Comparison of ENCODE assay signal across 2 cellular contexts in the genomic region with DNA sequence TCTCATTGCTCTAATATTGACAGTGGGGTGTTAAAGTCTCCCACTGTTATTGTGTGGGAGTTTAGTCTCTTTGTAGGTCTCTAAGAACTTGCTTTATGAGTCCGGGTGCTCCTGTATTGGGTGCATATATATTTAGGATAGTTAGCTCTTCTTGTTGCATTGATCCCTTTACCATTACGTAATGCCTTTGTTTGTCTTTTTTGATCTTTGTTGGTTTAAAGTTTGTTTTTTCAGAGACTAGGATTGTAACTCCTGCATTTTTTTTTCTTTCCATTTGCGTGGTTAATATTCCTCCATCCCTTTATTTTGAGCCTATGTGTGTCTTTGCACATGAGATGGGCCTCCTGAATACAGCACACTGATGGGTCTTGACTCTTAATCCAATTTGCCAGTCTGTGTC.
DNase-seq lines count a peak whose midpoint lies in the region; ATAC-seq, FAIRE-seq and TF ChIP-seq lines count a peak whose summit lies in the region.
"Not testable (repeated sequence)": the region's sequence is repeated elsewhere in the genome, so short reads cannot be mapped to it uniquely, and the experiment has no call there.

No MANE protein-coding gene starts in this region.

- H2AFZ ChIP-seq in HepG2 (ENCODE audit: low read length), result not testable (repeated sequence)

- WGBS in HepG2 (ENCODE audit: low lambda C conversion rate), result 6% methylated on average over 3 of the region's 3 CpGs

- H3K4me3 ChIP-seq in HepG2 (replicated peaks in 1 of 3; ENCODE audit: insufficient read depth in 1 of 3, low read depth in 2 of 3, low read length in 3 of 3); neutrophil (ENCODE audit: low read depth in 1 of 2, low read length in 1 of 2): not testable (repeated sequence)

- not testable (repeated sequence) for FAIRE-seq in HepG2 (lab: Jason Lieb, UNC)

- in situ Hi-C loops in HepG2 (cut with HindIII; ENCODE audit: extremely low pct_ligation_motif_present, low pct_unique_long_range_greater_than_20kb), result not testable (repeated sequence)

- TF ChIP-seq RAD21 in HepG2 (CRISPR knock-in tag; IDR thresholded peaks at IDR 0.05), result not testable (repeated sequence)

- not testable (repeated sequence) for DNase-seq in HepG2 (ENCODE audit: low spot score)

- H3K27me3 ChIP-seq in HepG2 (ENCODE audit: control insufficient read depth in 1 of 2, insufficient read depth in 2 of 2, low read length in 2 of 2); neutrophil: not testable (repeated sequence)

- intact Hi-C loops in HepG2 (cut with micrococcal nuclease; ENCODE audit: unreplicated experiment), result not testable (repeated sequence)

- H3K9ac ChIP-seq in HepG2 (ENCODE audit: insufficient read depth, low read depth, low read length), result not testable (repeated sequence)

- not testable (repeated sequence) for ATAC-seq in HepG2

- TF ChIP-seq EP300 in HepG2 (IDR thresholded peaks at IDR 0.05; ENCODE audit: low read depth in 2 of 2, low read length in 2 of 2); HepG2 (CRISPR knock-in tag; IDR thresholded peaks at IDR 0.05; ENCODE audit: borderline replicate concordance): not testable (repeated sequence)

- not testable (repeated sequence) for H3K36me3 ChIP-seq in HepG2 (replicated peaks in 1 of 2; ENCODE audit: control insufficient read depth in 1 of 2, insufficient read depth in 2 of 2, low read length in 2 of 2); neutrophil

- H3K4me2 ChIP-seq in HepG2 (ENCODE audit: low read depth, low read length), result not testable (repeated sequence)

- CTCF ChIA-PET in HepG2 (lab: Yijun Ruan, JAX; ENCODE audit: low intra/inter-chr PET ratio, low total read pairs), result not testable (repeated sequence)

- POLR2A ChIA-PET in HepG2 (lab: Yijun Ruan, JAX), result interaction anchor here (1.1 kb wide), 1 partner anchor 14 kb away, joined by 3 read pairs; no protein-coding TSS in a partner anchor

- H3K79me2 ChIP-seq in HepG2 (ENCODE audit: insufficient read depth, low read length), result not testable (repeated sequence)

- TF ChIP-seq CTCF in HepG2 (CRISPR knock-in tag; IDR thresholded peaks at IDR 0.05); neutrophil (IDR thresholded peaks at IDR 0.05): not testable (repeated sequence)

- not testable (repeated sequence) for BruUV-seq in HepG2 (replicated peaks; lab: Mats Ljungman, UMichigan)

- H4K20me1 ChIP-seq in HepG2 (ENCODE audit: insufficient read depth, low read length), result not testable (repeated sequence)

- H3K27ac ChIP-seq in HepG2 (ENCODE audit: extremely low read length, insufficient read depth, low read length), result not testable (repeated sequence)
- peak overlapping the region; percentile 23 for H3K27ac ChIP-seq in neutrophil

- not testable (repeated sequence) for TF ChIP-seq POLR2A in HepG2 (IDR thresholded peaks at IDR 0.05; ENCODE audit: insufficient read depth in 1 of 2, low read depth in 2 of 2, low read length in 2 of 2)

- H3K4me1 ChIP-seq in HepG2 (ENCODE audit: insufficient read depth, low read length) (peaks cover 49% of the 10 kb centered on the region), neutrophil (ENCODE audit: control insufficient read depth in 1 of 2, insufficient read depth in 1 of 2, low read depth in 1 of 2, low read length in 1 of 2) (peaks cover 4 to 30% of the 10 kb centered on the region in 2 experiments)

- not testable (repeated sequence) for H3K9me3 ChIP-seq in HepG2 (ENCODE audit: low read length); neutrophil

TF ChIP-seq in HepG2, 621 proteins besides CTCF, POLR2A, EP300 and RAD21:
- TF ChIP-seq, protein P1, sequence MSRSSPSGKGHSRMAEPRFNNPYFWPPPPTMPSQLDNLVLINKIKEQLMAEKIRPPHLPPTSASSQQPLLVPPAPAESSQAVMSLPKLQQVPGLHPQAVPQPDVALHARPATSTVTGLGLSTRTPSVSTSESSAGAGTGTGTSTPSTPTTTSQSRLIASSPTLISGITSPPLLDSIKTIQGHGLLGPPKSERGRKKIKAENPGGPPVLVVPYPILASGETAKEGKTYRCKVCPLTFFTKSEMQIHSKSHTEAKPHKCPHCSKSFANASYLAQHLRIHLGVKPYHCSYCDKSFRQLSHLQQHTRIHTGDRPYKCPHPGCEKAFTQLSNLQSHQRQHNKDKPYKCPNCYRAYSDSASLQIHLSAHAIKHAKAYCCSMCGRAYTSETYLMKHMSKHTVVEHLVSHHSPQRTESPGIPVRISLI (CRISPR knock-in tag; IDR thresholded peaks at IDR 0.05; ENCODE audit: borderline replicate concordance), result peak; percentile 48; the same call in 1 of the 2 replicates
- TF ChIP-seq GATAD2A (CRISPR knock-in tag; IDR thresholded peaks at IDR 0.05), result peak; percentile 66; the same call in 1 of the 2 replicates
- not testable (repeated sequence) for TF ChIP-seq SOX13 (IDR thresholded peaks at IDR 0.05); SOX6 (IDR thresholded peaks at IDR 0.05); ATF7 (CRISPR knock-in tag; IDR thresholded peaks at IDR 0.05); CREM (CRISPR knock-in tag; IDR thresholded peaks at IDR 0.05); FOXP1 (IDR thresholded peaks at IDR 0.05)
- TF ChIP-seq SOX13 (CRISPR knock-in tag; conservative IDR thresholded peaks at IDR 0.05 in 1 of 2, IDR thresholded peaks at IDR 0.05 in 1 of 2), result peak in 1 of 2 experiments; percentile 51; a peak in 1 of 4 replicates
- TF ChIP-seq SOX5 (CRISPR knock-in tag; IDR thresholded peaks at IDR 0.05; ENCODE audit: borderline replicate concordance), result peak; percentile 48; the same call in 1 of the 2 replicates
- TF ChIP-seq SOX6 (CRISPR knock-in tag; IDR thresholded peaks at IDR 0.05), result peak; percentile 57; the same call in 1 of the 2 replicates
- peak; percentile 88 for TF ChIP-seq ATF7 (IDR thresholded peaks at IDR 0.05)
- TF ChIP-seq CREM (IDR thresholded peaks at IDR 0.05), result 0 out of 2 replicates have a peak, but pooled peaks have one; percentile 22
- TF ChIP-seq CEBPG (CRISPR knock-in tag; IDR thresholded peaks at IDR 0.05), result peak; percentile 54; the same call in 1 of the 2 replicates
- TF ChIP-seq, protein P2, sequence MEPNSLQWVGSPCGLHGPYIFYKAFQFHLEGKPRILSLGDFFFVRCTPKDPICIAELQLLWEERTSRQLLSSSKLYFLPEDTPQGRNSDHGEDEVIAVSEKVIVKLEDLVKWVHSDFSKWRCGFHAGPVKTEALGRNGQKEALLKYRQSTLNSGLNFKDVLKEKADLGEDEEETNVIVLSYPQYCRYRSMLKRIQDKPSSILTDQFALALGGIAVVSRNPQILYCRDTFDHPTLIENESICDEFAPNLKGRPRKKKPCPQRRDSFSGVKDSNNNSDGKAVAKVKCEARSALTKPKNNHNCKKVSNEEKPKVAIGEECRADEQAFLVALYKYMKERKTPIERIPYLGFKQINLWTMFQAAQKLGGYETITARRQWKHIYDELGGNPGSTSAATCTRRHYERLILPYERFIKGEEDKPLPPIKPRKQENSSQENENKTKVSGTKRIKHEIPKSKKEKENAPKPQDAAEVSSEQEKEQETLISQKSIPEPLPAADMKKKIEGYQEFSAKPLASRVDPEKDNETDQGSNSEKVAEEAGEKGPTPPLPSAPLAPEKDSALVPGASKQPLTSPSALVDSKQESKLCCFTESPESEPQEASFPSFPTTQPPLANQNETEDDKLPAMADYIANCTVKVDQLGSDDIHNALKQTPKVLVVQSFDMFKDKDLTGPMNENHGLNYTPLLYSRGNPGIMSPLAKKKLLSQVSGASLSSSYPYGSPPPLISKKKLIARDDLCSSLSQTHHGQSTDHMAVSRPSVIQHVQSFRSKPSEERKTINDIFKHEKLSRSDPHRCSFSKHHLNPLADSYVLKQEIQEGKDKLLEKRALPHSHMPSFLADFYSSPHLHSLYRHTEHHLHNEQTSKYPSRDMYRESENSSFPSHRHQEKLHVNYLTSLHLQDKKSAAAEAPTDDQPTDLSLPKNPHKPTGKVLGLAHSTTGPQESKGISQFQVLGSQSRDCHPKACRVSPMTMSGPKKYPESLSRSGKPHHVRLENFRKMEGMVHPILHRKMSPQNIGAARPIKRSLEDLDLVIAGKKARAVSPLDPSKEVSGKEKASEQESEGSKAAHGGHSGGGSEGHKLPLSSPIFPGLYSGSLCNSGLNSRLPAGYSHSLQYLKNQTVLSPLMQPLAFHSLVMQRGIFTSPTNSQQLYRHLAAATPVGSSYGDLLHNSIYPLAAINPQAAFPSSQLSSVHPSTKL (CRISPR knock-in tag; IDR thresholded peaks at IDR 0.05), result peak; percentile 28; the same call in 1 of the 2 replicates
- TF ChIP-seq, protein P3, sequence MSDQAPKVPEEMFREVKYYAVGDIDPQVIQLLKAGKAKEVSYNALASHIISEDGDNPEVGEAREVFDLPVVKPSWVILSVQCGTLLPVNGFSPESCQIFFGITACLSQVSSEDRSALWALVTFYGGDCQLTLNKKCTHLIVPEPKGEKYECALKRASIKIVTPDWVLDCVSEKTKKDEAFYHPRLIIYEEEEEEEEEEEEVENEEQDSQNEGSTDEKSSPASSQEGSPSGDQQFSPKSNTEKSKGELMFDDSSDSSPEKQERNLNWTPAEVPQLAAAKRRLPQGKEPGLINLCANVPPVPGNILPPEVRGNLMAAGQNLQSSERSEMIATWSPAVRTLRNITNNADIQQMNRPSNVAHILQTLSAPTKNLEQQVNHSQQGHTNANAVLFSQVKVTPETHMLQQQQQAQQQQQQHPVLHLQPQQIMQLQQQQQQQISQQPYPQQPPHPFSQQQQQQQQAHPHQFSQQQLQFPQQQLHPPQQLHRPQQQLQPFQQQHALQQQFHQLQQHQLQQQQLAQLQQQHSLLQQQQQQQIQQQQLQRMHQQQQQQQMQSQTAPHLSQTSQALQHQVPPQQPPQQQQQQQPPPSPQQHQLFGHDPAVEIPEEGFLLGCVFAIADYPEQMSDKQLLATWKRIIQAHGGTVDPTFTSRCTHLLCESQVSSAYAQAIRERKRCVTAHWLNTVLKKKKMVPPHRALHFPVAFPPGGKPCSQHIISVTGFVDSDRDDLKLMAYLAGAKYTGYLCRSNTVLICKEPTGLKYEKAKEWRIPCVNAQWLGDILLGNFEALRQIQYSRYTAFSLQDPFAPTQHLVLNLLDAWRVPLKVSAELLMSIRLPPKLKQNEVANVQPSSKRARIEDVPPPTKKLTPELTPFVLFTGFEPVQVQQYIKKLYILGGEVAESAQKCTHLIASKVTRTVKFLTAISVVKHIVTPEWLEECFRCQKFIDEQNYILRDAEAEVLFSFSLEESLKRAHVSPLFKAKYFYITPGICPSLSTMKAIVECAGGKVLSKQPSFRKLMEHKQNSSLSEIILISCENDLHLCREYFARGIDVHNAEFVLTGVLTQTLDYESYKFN (CRISPR knock-in tag; conservative IDR thresholded peaks at IDR 0.05), result 0 out of 2 replicates have a peak, but pooled peaks have one; percentile 19
- peak; percentile 35; the same call in 1 of the 2 replicates for TF ChIP-seq FOXA3 (CRISPR knock-in tag; IDR thresholded peaks at IDR 0.05)
- TF ChIP-seq ONECUT2 (CRISPR knock-in tag; IDR thresholded peaks at IDR 0.05), result peak; percentile 39; the same call in 1 of the 2 replicates
- peak; percentile 39; the same call in 1 of the 2 replicates for TF ChIP-seq FOXP1 (CRISPR knock-in tag; IDR thresholded peaks at IDR 0.05)
